In the genomic region with DNA sequence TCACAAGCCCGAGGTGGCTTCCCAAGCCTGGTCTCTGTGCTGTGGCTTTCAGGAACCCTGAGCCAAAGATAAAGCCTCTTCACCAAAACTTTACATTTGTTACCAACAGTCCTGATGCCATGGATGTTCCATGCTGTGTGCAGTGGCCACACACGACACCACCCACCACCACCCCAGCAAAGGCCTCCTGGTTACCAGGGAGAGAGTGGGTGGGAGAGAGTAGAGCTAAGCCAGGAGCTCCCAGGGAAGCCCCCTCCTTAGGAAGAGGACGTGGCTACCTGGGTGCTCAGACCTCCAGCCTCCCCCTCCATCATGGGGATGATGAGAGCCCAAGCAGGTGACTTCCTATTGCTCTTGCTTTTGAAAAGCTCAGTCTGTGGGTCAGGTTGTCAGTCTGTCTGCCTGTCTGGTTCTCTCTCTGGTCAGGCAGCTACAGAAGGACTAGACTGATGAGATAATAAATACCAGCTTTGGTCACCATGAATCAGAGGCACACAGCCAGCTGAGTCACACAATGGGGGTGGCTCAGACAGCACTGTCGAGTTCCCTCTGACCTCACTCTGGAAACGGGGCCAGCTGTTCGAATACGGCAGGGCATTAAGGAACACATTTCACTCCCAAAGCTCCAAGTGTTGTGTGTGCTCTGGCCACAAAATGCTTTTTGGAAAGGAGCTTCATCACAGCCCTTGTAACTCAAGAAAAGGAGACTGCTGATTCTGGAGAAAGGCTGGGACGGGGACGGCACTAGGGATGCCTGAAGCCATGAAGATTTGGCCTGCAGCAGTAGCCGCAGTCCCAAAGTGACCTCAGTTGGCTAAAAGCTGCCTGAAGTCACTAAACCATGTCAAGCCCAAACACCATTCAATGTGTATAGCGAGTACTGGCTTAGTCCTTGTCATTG, we compare ENCODE assay signal across 9 cellular contexts.
DNase-seq lines count a peak whose midpoint lies in the region; ATAC-seq, FAIRE-seq and TF ChIP-seq lines count a peak whose summit lies in the region.
"Had no signal": no experiment of that assay in that cellular context is flagged by ENCODE, and none has a peak within 500 bp of the region (broad histone marks: within the 10 kb centered on the region; RNA-seq: fewer than 3 reads in every experiment).

No MANE protein-coding gene starts in this region.

- no peaks in the 10 kb centered on the region for H3K4me1 Mint-ChIP-seq in activated CD4-positive, alpha-beta T cell treated with anti-CD3 and anti-CD28 coated beads, Interleukin-2, amount 10 ng/mL, durations not matched to agents 7 days and 5 days
- peaks cover 40% of the 10 kb centered on the region for H3K4me1 Mint-ChIP-seq in type B pancreatic cell (ENCODE audit: unreplicated experiment)

- no peak overlapping the region for H3K9ac ChIP-seq in kidney (ENCODE audit: low read length in 2 of 2)

- H3K36me3 ChIP-seq in breast epithelium = no peaks in the 10 kb centered on the region
- H3K36me3 ChIP-seq in kidney (ENCODE audit: control insufficient read depth in 1 of 2, insufficient read depth in 2 of 2, low read length in 2 of 2) = no peaks in the 10 kb centered on the region
- H3K36me3 ChIP-seq in thoracic aorta = no peaks in the 10 kb centered on the region

- no peak for TF ChIP-seq POLR2A in breast epithelium (IDR thresholded peaks at IDR 0.05)

- POLR2A ChIA-PET in activated CD4-positive, alpha-beta T cell treated with anti-CD3 and anti-CD28 coated beads, Interleukin-2, amount 10 ng/mL, durations not matched to agents 7 days and 5 days (lab: Charles Lee) = no interaction called here

- no peaks in the 10 kb centered on the region for H3K27me3 ChIP-seq in breast epithelium
- H3K27me3 ChIP-seq in thoracic aorta (replicated peaks; ENCODE audit: insufficient read depth) = no peaks in the 10 kb centered on the region

- no peaks in the 10 kb centered on the region for H3K36me3 Mint-ChIP-seq in activated CD4-positive, alpha-beta T cell treated with anti-CD3 and anti-CD28 coated beads, Interleukin-2, amount 10 ng/mL, durations not matched to agents 7 days and 5 days (ENCODE audit: low read depth)
- H3K36me3 Mint-ChIP-seq in type B pancreatic cell = peaks cover 3% of the 10 kb centered on the region

- peaks cover 2% of the 10 kb centered on the region for H3K27me3 Mint-ChIP-seq in activated CD4-positive, alpha-beta T cell treated with anti-CD3 and anti-CD28 coated beads, Interleukin-2, amount 10 ng/mL, durations not matched to agents 7 days and 5 days
- peaks cover 8% of the 10 kb centered on the region for H3K27me3 Mint-ChIP-seq in type B pancreatic cell

- FAIRE-seq in HTR-8/SVneo (lab: Jason Lieb, UNC) (no peak), kidney (lab: Jason Lieb, UNC) (no peak)

- CTCF ChIA-PET in activated CD4-positive, alpha-beta T cell treated with anti-CD3 and anti-CD28 coated beads, Interleukin-2, amount 10 ng/mL, durations not matched to agents 7 days and 5 days (lab: Charles Lee) = no interaction called here

- intact Hi-C loops in breast epithelium (cut with DNase I; ENCODE audit: low total_unique reads) = no loop called here
- intact Hi-C loops in kidney (cut with DNase I) = no loop called here

- H3K27ac ChIP-seq in breast epithelium (peak overlapping the region; percentile 79 to 94), kidney (ENCODE audit: low read depth in 2 of 2, low read length in 2 of 2) (no peak overlapping the region), thoracic aorta (peak overlapping the region; percentile 35 to 68)

- no peaks in the 10 kb centered on the region for H3K9me3 ChIP-seq in breast epithelium
- no peaks in the 10 kb centered on the region for H3K9me3 ChIP-seq in kidney (ENCODE audit: control insufficient read depth in 1 of 2, low read length in 2 of 2)
- no peaks in the 10 kb centered on the region for H3K9me3 ChIP-seq in thoracic aorta

- no peak overlapping the region for H3K27ac Mint-ChIP-seq in activated CD4-positive, alpha-beta T cell treated with anti-CD3 and anti-CD28 coated beads, Interleukin-2, amount 10 ng/mL, durations not matched to agents 7 days and 5 days
- H3K27ac Mint-ChIP-seq in type B pancreatic cell = no peak overlapping the region

- ATAC-seq in thoracic aorta (ENCODE audit: insufficient number of reproducible peaks, low FRiP score, low read depth) (peak; percentile 84), HG03521 (IDR thresholded peaks at IDR 0.05; ENCODE audit: unreplicated experiment) (no peak)

- H3K4me1 ChIP-seq in breast epithelium (no peaks in the 10 kb centered on the region), kidney (ENCODE audit: control insufficient read depth in 1 of 2, insufficient read depth in 1 of 2, low read depth in 1 of 2, low read length in 2 of 2) (no peaks in the 10 kb centered on the region), thoracic aorta (ENCODE audit: control insufficient read depth in 1 of 2, low read depth in 2 of 2) (peaks cover 11 to 47% of the 10 kb centered on the region in 2 donors)

- no peak overlapping the region for H3K4me3 Mint-ChIP-seq in activated CD4-positive, alpha-beta T cell treated with anti-CD3 and anti-CD28 coated beads, Interleukin-2, amount 10 ng/mL, durations not matched to agents 7 days and 5 days
- no peak overlapping the region for H3K4me3 Mint-ChIP-seq in type B pancreatic cell

- TF ChIP-seq CTCF in breast epithelium (IDR thresholded peaks at IDR 0.05) (no peak), kidney (IDR thresholded peaks at IDR 0.05; ENCODE audit: borderline replicate concordance, extremely low read depth, insufficient read depth) (no peak), thoracic aorta (IDR thresholded peaks at IDR 0.05) (no peak), type B pancreatic cell (conservative IDR thresholded peaks at IDR 0.05) (no peak)

- H3K9me3 Mint-ChIP-seq in activated CD4-positive, alpha-beta T cell treated with anti-CD3 and anti-CD28 coated beads, Interleukin-2, amount 10 ng/mL, durations not matched to agents 7 days and 5 days = no peaks in the 10 kb centered on the region
- H3K9me3 Mint-ChIP-seq in type B pancreatic cell = peaks cover 6% of the 10 kb centered on the region

- DNase-seq in HTR-8/SVneo (ENCODE audit: insufficient read length, low spot score) (peak; percentile 70), breast epithelium (ENCODE audit: low spot score in 2 of 2) (peak; percentile 69 to 87), kidney (peak; percentile 95), thoracic aorta (ENCODE audit: low spot score) (peak; percentile 89), type B pancreatic cell (ENCODE audit: extremely low spot score, unreplicated experiment) (no peak), NCI-H82 treated with DMSO at 0.1 percent for 48 hours (lab: John Stamatoyannopoulos, UW; ENCODE audit: unreplicated experiment) (no peak)
- DNase-seq in activated CD4-positive, alpha-beta T cell treated with anti-CD3 and anti-CD28 coated beads, Interleukin-2, amount 10 ng/mL, durations not matched to agents 7 days and 5 days = no peak
- DNase-seq: activated CD4-positive, alpha-beta T cell treated with anti-CD3 and anti-CD28 coated beads for 4 hours had no signal

- H3K4me3 ChIP-seq in breast epithelium = no peak overlapping the region
- H3K4me3 ChIP-seq in kidney (ENCODE audit: low read length in 2 of 2) = no peak overlapping the region
- peak overlapping the region; percentile 1 for H3K4me3 ChIP-seq in thoracic aorta

Comparison
In these comparisons a context has a peak if more than half of its experiments do, and no peak if none do; other contexts are left out.
1. DNase-seq: peak in HTR-8/SVneo (single experiment), breast epithelium (2 of 2), kidney (single experiment) and thoracic aorta (single experiment); none in activated CD4-positive, alpha-beta T cell treated with anti-CD3 and anti-CD28 coated beads, Interleukin-2, amount 10 ng/mL, durations not matched to agents 7 days and 5 days (single experiment), type B pancreatic cell (single experiment) and NCI-H82 treated with DMSO at 0.1 percent for 48 hours (single experiment).
2. H3K27ac ChIP-seq: peak in breast epithelium (2 of 2) and thoracic aorta (2 of 2); none in kidney (0 of 2).